Comparison of ENCODE assay signal across 8 cellular contexts in genomic region chr7:85185355-85186082, GRCh38. TPM values are rescaled to one million over a fixed set of nuclear protein-coding genes. Genes with fewer than 3 reads are reported as not detected.
DNase-seq lines count a peak whose midpoint lies in the region; ATAC-seq and TF ChIP-seq lines count a peak whose summit lies in the region.

No MANE protein-coding gene starts in this region.

- no peaks in the 10 kb centered on the region for H3K36me3 ChIP-seq in gastroesophageal sphincter

- CTCF ChIA-PET in activated CD4-positive, alpha-beta T cell treated with anti-CD3 and anti-CD28 coated beads for 36 hours (lab: Charles Lee), result interaction anchor here (1.3 kb wide), 1 partner anchor 279 kb away, joined by 4 read pairs; no protein-coding TSS in a partner anchor

- H3K4me3 ChIP-seq in gastroesophageal sphincter, result peak overlapping the region; percentile 34 to 60

- H3K9me3 ChIP-seq in T-helper 17 cell (ENCODE audit: control insufficient read depth, low read length, poor library complexity, severe bottlenecking), result no peaks in the 10 kb centered on the region
- no peaks in the 10 kb centered on the region for H3K9me3 ChIP-seq in gastroesophageal sphincter

- no peak overlapping the region for H3K27ac Mint-ChIP-seq in stimulated activated naive CD8-positive, alpha-beta T cell treated with anti-CD3 and anti-CD28 coated beads, Interleukin-15, Interleukin-2, amounts not matched to agents 100 ng/mL and 50 ng/mL, for 24 hours
- no peak overlapping the region for H3K27ac Mint-ChIP-seq in T-helper 17 cell
- no peak overlapping the region for H3K27ac Mint-ChIP-seq in activated CD4-positive, alpha-beta T cell treated with anti-CD3 and anti-CD28 coated beads for 36 hours

- peaks cover 33% of the 10 kb centered on the region for H3K27me3 ChIP-seq in gastroesophageal sphincter

- H3K36me3 Mint-ChIP-seq in stimulated activated naive CD8-positive, alpha-beta T cell treated with anti-CD3 and anti-CD28 coated beads, Interleukin-15, Interleukin-2, amounts not matched to agents 100 ng/mL and 50 ng/mL, for 24 hours (ENCODE audit: low read depth), result no peaks in the 10 kb centered on the region
- no peaks in the 10 kb centered on the region for H3K36me3 Mint-ChIP-seq in T-helper 17 cell (ENCODE audit: low read depth)
- no peaks in the 10 kb centered on the region for H3K36me3 Mint-ChIP-seq in activated CD4-positive, alpha-beta T cell treated with anti-CD3 and anti-CD28 coated beads for 36 hours (ENCODE audit: low read depth)

- ATAC-seq in stimulated activated naive CD8-positive, alpha-beta T cell treated with anti-CD3 and anti-CD28 coated beads, Interleukin-15, Interleukin-2, amounts not matched to agents 100 U/mL and 50 U/mL, for 24 hours, result no peak
- ATAC-seq in T-helper 17 cell (no peak), gastroesophageal sphincter (peak; percentile 30), omental fat pad (ENCODE audit: low FRiP score) (peak; percentile 69), HG03045 (IDR thresholded peaks at IDR 0.05; ENCODE audit: unreplicated experiment) (no peak)
- no peak for ATAC-seq in activated CD4-positive, alpha-beta T cell treated with anti-CD3 and anti-CD28 coated beads for 36 hours

- H3K4me1 ChIP-seq in gastroesophageal sphincter, result peaks cover 0 to 29% (median 0%) of the 10 kb centered on the region in 3 donors

- WGBS in gastroesophageal sphincter (ENCODE audit: low coverage in 1 of 2), 2 donors, result 0 to 7% methylated on average over 14 to 20 of the region's 42 CpGs

- H3K27ac ChIP-seq in gastroesophageal sphincter, result peak overlapping the region in 3 of 4 donors; percentile 20 to 76 (median 60)

- H3K27me3 Mint-ChIP-seq in stimulated activated naive CD8-positive, alpha-beta T cell treated with anti-CD3 and anti-CD28 coated beads, Interleukin-15, Interleukin-2, amounts not matched to agents 100 ng/mL and 50 ng/mL, for 24 hours, result peaks cover 31% of the 10 kb centered on the region
- H3K27me3 Mint-ChIP-seq in T-helper 17 cell, result peaks cover 15% of the 10 kb centered on the region
- H3K27me3 Mint-ChIP-seq in activated CD4-positive, alpha-beta T cell treated with anti-CD3 and anti-CD28 coated beads for 36 hours, result peaks cover 32% of the 10 kb centered on the region

- no peak for DNase-seq in stimulated activated naive CD8-positive, alpha-beta T cell treated with anti-CD3 and anti-CD28 coated beads, Interleukin-15, Interleukin-2, amounts not matched to agents 100 U/mL and 50 U/mL, for 24 hours
- no peak for DNase-seq in T-helper 17 cell
- no peak for DNase-seq in omental fat pad (ENCODE audit: low spot score)
- no peak for DNase-seq in activated CD4-positive, alpha-beta T cell treated with anti-CD3 and anti-CD28 coated beads for 36 hours
- no peak for DNase-seq in kidney glomerular epithelial cell (lab: John Stamatoyannopoulos, UW)

- POLR2A ChIA-PET in activated CD4-positive, alpha-beta T cell treated with anti-CD3 and anti-CD28 coated beads for 36 hours (lab: Charles Lee), result no interaction called here

- H3K9me3 Mint-ChIP-seq in stimulated activated naive CD8-positive, alpha-beta T cell treated with anti-CD3 and anti-CD28 coated beads, Interleukin-15, Interleukin-2, amounts not matched to agents 100 ng/mL and 50 ng/mL, for 24 hours, result peaks cover 11% of the 10 kb centered on the region
- peaks cover 3% of the 10 kb centered on the region for H3K9me3 Mint-ChIP-seq in activated CD4-positive, alpha-beta T cell treated with anti-CD3 and anti-CD28 coated beads for 36 hours (ENCODE audit: low read depth)

- peak overlapping the region; percentile 64 for H3K4me3 Mint-ChIP-seq in stimulated activated naive CD8-positive, alpha-beta T cell treated with anti-CD3 and anti-CD28 coated beads, Interleukin-15, Interleukin-2, amounts not matched to agents 100 ng/mL and 50 ng/mL, for 24 hours
- peak overlapping the region; percentile 55 for H3K4me3 Mint-ChIP-seq in T-helper 17 cell
- no peak overlapping the region for H3K4me3 Mint-ChIP-seq in activated CD4-positive, alpha-beta T cell treated with anti-CD3 and anti-CD28 coated beads for 36 hours

- peaks cover 7% of the 10 kb centered on the region for H3K4me1 Mint-ChIP-seq in stimulated activated naive CD8-positive, alpha-beta T cell treated with anti-CD3 and anti-CD28 coated beads, Interleukin-15, Interleukin-2, amounts not matched to agents 100 ng/mL and 50 ng/mL, for 24 hours (ENCODE audit: low read depth)
- no peaks in the 10 kb centered on the region for H3K4me1 Mint-ChIP-seq in T-helper 17 cell
- no peaks in the 10 kb centered on the region for H3K4me1 Mint-ChIP-seq in activated CD4-positive, alpha-beta T cell treated with anti-CD3 and anti-CD28 coated beads for 36 hours

- no peak for TF ChIP-seq POLR2A in gastroesophageal sphincter (IDR thresholded peaks at IDR 0.05)

- intact Hi-C loops in activated CD4-positive, alpha-beta T cell treated with anti-CD3 and anti-CD28 coated beads for 36 hours (cut with DNase I, micrococcal nuclease), result loop anchor here in 1 of 2 experiments (10.0 kb wide), 1 partner anchor 369 kb away; no protein-coding TSS in a partner anchor

- no peak for TF ChIP-seq CTCF in gastroesophageal sphincter (IDR thresholded peaks at IDR 0.05)
- TF ChIP-seq CTCF in omental fat pad (IDR thresholded peaks at IDR 0.05), result no peak

- TF ChIP-seq EP300 in gastroesophageal sphincter (IDR thresholded peaks at IDR 0.05), result no peak

RNA-seq across cellular contexts. Expression of gene SEMA3D, which starts 1.3 kb away (rescaled TPM):
- total RNA-seq in T-helper 17 cell (under 1 TPM in 1 of 2 donors, not detected in 1; 0.12 TPM), gastroesophageal sphincter (10 to 100 TPM in 2 of 4 donors, 1 to 10 TPM in 1, under 1 TPM in 1; 0.27 to 24.6 (median 6.5) TPM), omental fat pad (10 to 100 TPM in 1 of 4 donors, 1 to 10 TPM in 3; 5.2 to 15.7 (median 6.2) TPM)
- total RNA-seq in activated CD4-positive, alpha-beta T cell treated with anti-CD3 and anti-CD28 coated beads for 36 hours, result not detected

Comparison
In these comparisons a context has a peak if more than half of its experiments do, and no peak if none do; other contexts are left out.
1. ATAC-seq: peak in gastroesophageal sphincter (single experiment) and omental fat pad (single experiment); none in stimulated activated naive CD8-positive, alpha-beta T cell treated with anti-CD3 and anti-CD28 coated beads, Interleukin-15, Interleukin-2, amounts not matched to agents 100 U/mL and 50 U/mL, for 24 hours (single experiment), T-helper 17 cell (single experiment), HG03045 (single experiment) and activated CD4-positive, alpha-beta T cell treated with anti-CD3 and anti-CD28 coated beads for 36 hours (single experiment).